ENCODE assay signal across 8 cellular contexts in genomic region chr3:195271859-195272243, GRCh38. TPM values are rescaled to one million over a fixed set of nuclear protein-coding genes. Genes with fewer than 3 reads are reported as not detected.
DNase-seq lines count a peak whose midpoint lies in the region; ATAC-seq, FAIRE-seq and TF ChIP-seq lines count a peak whose summit lies in the region.

No MANE protein-coding gene starts in this region.

- POLR2A ChIA-PET in PC-3 (lab: Charles Lee; ENCODE audit: unreplicated experiment) (interaction anchor here (1.0 kb wide), 1 partner anchor 171 kb away, joined by 3 read pairs; the partner anchor contains the start of gene ACAP2), GM10248 (lab: Yijun Ruan, JAX) (interaction anchor here (1.2 kb wide), 1 partner anchor 171 kb away, joined by 3 read pairs; the partner anchor contains the start of gene ACAP2)

- H2AFZ ChIP-seq in PC-3 (ENCODE audit: low read length) = peak overlapping the region; percentile 97

- peak overlapping the region; percentile 85 for H3K4me2 ChIP-seq in DOHH2 (ENCODE audit: low read length)
- H3K4me2 ChIP-seq in PC-3 (ENCODE audit: low read length) = peak overlapping the region; percentile 96

- H4K20me1 ChIP-seq in DOHH2 (ENCODE audit: control insufficient read depth, insufficient read depth, low read depth, low read length) (peaks cover 13% of the 10 kb centered on the region), PC-3 (ENCODE audit: low read length) (peaks cover 14% of the 10 kb centered on the region; the same call in 1 of the 2 replicates)

- no TSS peak for BruUV-seq in PC-3 (replicated peaks; lab: Mats Ljungman, UMichigan)

- TF ChIP-seq CTCF in DOHH2 (IDR thresholded peaks at IDR 0.05; ENCODE audit: low read depth, low read length, poor library complexity, severe bottlenecking) = no peak
- TF ChIP-seq CTCF in PC-3 (conservative IDR thresholded peaks at IDR 0.05; ENCODE audit: low read depth, low read length) = 0 out of 2 replicates have a peak, but pooled peaks have one; percentile 21
- no peak for TF ChIP-seq CTCF in ovary (IDR thresholded peaks at IDR 0.05)
- no peak for TF ChIP-seq CTCF in GM10248 (IDR thresholded peaks at IDR 0.05; ENCODE audit: control extremely low read depth, extremely low read depth, low read depth, missing control alignments)
- TF ChIP-seq CTCF in D721Med (IDR thresholded peaks at IDR 0.05; ENCODE audit: insufficient read depth, missing control alignments) = no peak

- H3K27ac ChIP-seq in DOHH2 (ENCODE audit: low read depth, low read length) = 0 out of 2 replicates have a peak overlapping the region, but pooled peaks have one; percentile 3
- 0 out of 2 replicates have a peak overlapping the region, but pooled peaks have one; percentile 3 for H3K27ac ChIP-seq in PC-3 (ENCODE audit: low read length)
- H3K27ac ChIP-seq in epithelial cell of prostate = peak overlapping the region; percentile 79
- no peak overlapping the region for H3K27ac ChIP-seq in ovary

- no peaks in the 10 kb centered on the region for H3K9me3 ChIP-seq in DOHH2 (ENCODE audit: control insufficient read depth, insufficient read depth, low read length)
- H3K9me3 ChIP-seq in PC-3 (ENCODE audit: low read length) = no peaks in the 10 kb centered on the region
- H3K9me3 ChIP-seq in ovary = no peaks in the 10 kb centered on the region

- peaks cover 22% of the 10 kb centered on the region for H3K4me1 ChIP-seq in DOHH2 (ENCODE audit: control insufficient read depth, low read length)
- H3K4me1 ChIP-seq in PC-3 (ENCODE audit: insufficient read depth, low read length) = peaks cover 21% of the 10 kb centered on the region
- peaks cover 1% of the 10 kb centered on the region for H3K4me1 ChIP-seq in ovary (ENCODE audit: insufficient read depth)

- H3K4me3 ChIP-seq in DOHH2 (ENCODE audit: low read length) (peak overlapping the region; percentile 80), PC-3 (ENCODE audit: low read length) (peak overlapping the region; percentile 82), ovary (peak overlapping the region; percentile 73)

- DNase-seq in PC-3 (no peak), epithelial cell of prostate (ENCODE audit: low read depth, low spot score) (no peak), ovary (no peak), SIG-M5 (lab: John Stamatoyannopoulos, UW) (no peak), kidney tubule cell (ENCODE audit: low spot score) (no peak), GM10248 (ENCODE audit: extremely low spot score) (no peak), D721Med (ENCODE audit: insufficient read length, low spot score) (no peak)

- H3K9ac ChIP-seq in PC-3 (ENCODE audit: low read length) = peak overlapping the region; percentile 77

- no peaks in the 10 kb centered on the region for H3K27me3 ChIP-seq in DOHH2 (ENCODE audit: control insufficient read depth, low read length)
- no peaks in the 10 kb centered on the region for H3K27me3 ChIP-seq in PC-3 (ENCODE audit: low read length)
- H3K27me3 ChIP-seq in ovary = no peaks in the 10 kb centered on the region

- CTCF ChIA-PET in PC-3 (lab: Charles Lee) = interaction anchor here (0.9 to 2.9 kb wide), 6 partner anchors 167 to 285 kb away, joined by 3 to 20 read pairs (median 4); partner anchors contain the start of gene PPP1R2
- CTCF ChIA-PET in GM10248 (lab: Yijun Ruan, JAX) = interaction anchor here (0.8 to 12.6 kb wide), 45 partner anchors 10 to 644 kb away, joined by 3 to 215 read pairs (median 6); partner anchors contain the start of genes ACAP2, LSG1 and PPP1R2

- H3K36me3 ChIP-seq in DOHH2 (ENCODE audit: control insufficient read depth, low read length) (peaks cover 14% of the 10 kb centered on the region; the same call in 1 of the 2 replicates), PC-3 (ENCODE audit: low read depth, low read length) (peaks cover 2% of the 10 kb centered on the region; the same call in 1 of the 2 replicates), ovary (no peaks in the 10 kb centered on the region)

- TF ChIP-seq EP300 in ovary (IDR thresholded peaks at IDR 0.05) = no peak

- TF ChIP-seq POLR2A in ovary (IDR thresholded peaks at IDR 0.05) = no peak

- H3K9me2 ChIP-seq in DOHH2 (replicated peaks; ENCODE audit: control insufficient read depth, low read length) (no peaks in the 10 kb centered on the region), PC-3 (replicated peaks; ENCODE audit: low read length) (no peaks in the 10 kb centered on the region)

- intact Hi-C loops in PC-3 (cut with micrococcal nuclease) (loop anchor here (1.0 to 5.0 kb wide), 4 partner anchors 169 to 580 kb away; partner anchors contain the start of gene PPP1R2), ovary (cut with DNase I) (loop anchor here (2.0 to 5.0 kb wide), 2 partner anchors 250 to 251 kb away; no protein-coding TSS in a partner anchor)

- no peak; the same call in 1 of the 2 replicates for ATAC-seq in PC-3

- H3F3A ChIP-seq in DOHH2 (ENCODE audit: control insufficient read depth, insufficient read depth) = peaks cover 15% of the 10 kb centered on the region; the same call in 1 of the 2 replicates
- no peaks in the 10 kb centered on the region for H3F3A ChIP-seq in PC-3 (ENCODE audit: low read length, unreplicated experiment)

- WGBS in ovary, 3 donors = 0% methylated on average over 3 of the region's 3 CpGs

- no peak for FAIRE-seq in D721Med (lab: Jason Lieb, UNC)

- peaks cover 31% of the 10 kb centered on the region for H3K79me2 ChIP-seq in DOHH2 (ENCODE audit: control insufficient read depth, low read length)
- peaks cover 34% of the 10 kb centered on the region for H3K79me2 ChIP-seq in PC-3 (ENCODE audit: low read length)

RNA-seq across cellular contexts. Expression of gene XXYLT1, which starts 0.9 kb away (rescaled TPM):
- 25.5 and 27.8 TPM in 2 replicates for total RNA-seq in PC-3 (2014; rRNA removed)
- total RNA-seq in ovary = 10 to 100 TPM in 4 of 7 donors, 1 to 10 TPM in 3; 7.3 to 13.6 (median 10.2) TPM
- polyA plus RNA-seq in ovary = 10 to 100 TPM in 1 of 2 donors, 1 to 10 TPM in 1; 5.6 to 10.6 TPM

Comparison
In these comparisons a context has a peak if more than half of its experiments do, and no peak if none do; other contexts are left out.
1. H3K27ac ChIP-seq: peak in DOHH2 (single experiment), PC-3 (single experiment) and epithelial cell of prostate (single experiment); none in ovary (0 of 2).
2. Peak in every context shown above with its lines, with median percentiles within 50 percentile points of each other: H3K4me3 ChIP-seq.